In the genomic region with DNA sequence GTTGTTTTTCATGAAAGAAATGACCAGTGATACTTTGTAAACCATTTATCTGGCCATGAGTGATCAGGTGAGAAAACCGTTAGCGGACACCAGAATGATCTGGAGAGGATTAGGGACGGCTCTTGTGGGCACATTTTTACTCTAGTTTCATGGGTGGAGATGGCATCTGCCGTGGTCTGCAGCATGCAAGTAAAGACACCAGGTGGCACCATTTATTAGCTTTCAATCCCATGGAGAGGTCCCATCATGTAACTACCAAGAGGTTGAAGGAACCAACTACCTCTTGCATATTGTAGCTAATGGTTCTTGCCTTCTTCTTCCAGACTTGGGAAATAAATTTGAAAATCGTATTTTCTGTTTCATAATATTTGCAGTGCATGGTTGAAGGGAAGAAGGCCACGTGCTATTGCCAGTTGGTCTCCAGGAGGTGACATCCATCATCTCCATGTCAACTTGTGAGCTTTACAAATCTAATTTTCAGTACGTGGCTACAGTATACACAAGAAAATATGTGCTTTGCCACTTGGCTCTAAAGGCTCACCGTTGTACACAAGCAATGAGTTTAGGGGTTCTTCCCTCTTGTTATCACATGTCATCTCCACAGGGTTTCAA, we compare ENCODE assay signal across 8 cellular contexts. TPM values are rescaled to one million over a fixed set of nuclear protein-coding genes. Genes with fewer than 3 reads are reported as not detected.
DNase-seq lines count a peak whose midpoint lies in the region; ATAC-seq and TF ChIP-seq lines count a peak whose summit lies in the region.

No MANE protein-coding gene starts in this region.

- H3K9me2 ChIP-seq in DOHH2 (replicated peaks; ENCODE audit: control insufficient read depth, low read length): no peaks in the 10 kb centered on the region

- peak overlapping the region; percentile 96 for H3K4me2 ChIP-seq in DOHH2 (ENCODE audit: low read length)
- H3K4me2 ChIP-seq in KMS-11: peak overlapping the region; percentile 43

- TF ChIP-seq CTCF in DOHH2 (IDR thresholded peaks at IDR 0.05; ENCODE audit: low read depth, low read length, poor library complexity, severe bottlenecking) (peak; percentile 83), KMS-11 (conservative IDR thresholded peaks at IDR 0.05; ENCODE audit: low read depth, low read length) (peak; percentile 77), progenitor cell of endocrine pancreas (IDR thresholded peaks at IDR 0.05; ENCODE audit: unreplicated experiment) (peak; percentile 60)

- ATAC-seq in HG02970 (IDR thresholded peaks at IDR 0.05; ENCODE audit: low FRiP score, unreplicated experiment): no peak

- peak; percentile 74 for DNase-seq in SIG-M5 treated with dmso at 0.1 percent for 504 hours (lab: John Stamatoyannopoulos, UW; ENCODE audit: unreplicated experiment)
- DNase-seq in head of caudate nucleus: peak in 39 of 42 donors; percentile 19 to 86 (median 59)
- no peak for DNase-seq in progenitor cell of endocrine pancreas (ENCODE audit: low spot score, unreplicated experiment)
- no peak for DNase-seq in mesenteric fat pad (ENCODE audit: low spot score)

- H3K9me3 Mint-ChIP-seq in activated naive CD8-positive, alpha-beta T cell (ENCODE audit: low read depth): no peaks in the 10 kb centered on the region
- H3K9me3 Mint-ChIP-seq in progenitor cell of endocrine pancreas (ENCODE audit: low read depth): no peaks in the 10 kb centered on the region

- H3K4me1 ChIP-seq in DOHH2 (ENCODE audit: control insufficient read depth, low read length): peaks cover 39% of the 10 kb centered on the region
- peaks cover 53% of the 10 kb centered on the region for H3K4me1 ChIP-seq in KMS-11 (ENCODE audit: low read depth, poor library complexity, severe bottlenecking)

- H3K27me3 ChIP-seq in DOHH2 (ENCODE audit: control insufficient read depth, low read length) (no peaks in the 10 kb centered on the region), KMS-11 (ENCODE audit: insufficient read depth, low read depth) (no peaks in the 10 kb centered on the region)

- peaks cover 5% of the 10 kb centered on the region; the same call in 1 of the 2 replicates for H3K36me3 ChIP-seq in DOHH2 (ENCODE audit: control insufficient read depth, low read length)
- H3K36me3 ChIP-seq in KMS-11 (ENCODE audit: insufficient read depth): no peaks in the 10 kb centered on the region

- no peak overlapping the region for H3K9ac ChIP-seq in KMS-11

- no peak overlapping the region for H3K4me3 Mint-ChIP-seq in activated naive CD8-positive, alpha-beta T cell
- H3K4me3 Mint-ChIP-seq in progenitor cell of endocrine pancreas (ENCODE audit: low read depth): no peak overlapping the region

- H3K27ac ChIP-seq in DOHH2 (ENCODE audit: low read depth, low read length) (peak overlapping the region; percentile 86), KMS-11 (no peak overlapping the region; the same call in 1 of the 2 replicates)

- peaks cover 45% of the 10 kb centered on the region for H3K4me1 Mint-ChIP-seq in activated naive CD8-positive, alpha-beta T cell (ENCODE audit: low read depth)
- H3K4me1 Mint-ChIP-seq in progenitor cell of endocrine pancreas (ENCODE audit: low read depth): peaks cover 22% of the 10 kb centered on the region

- H3K4me3 ChIP-seq in DOHH2 (ENCODE audit: low read length): peak overlapping the region; percentile 95
- no peak overlapping the region for H3K4me3 ChIP-seq in KMS-11 (IDR thresholded peaks at IDR 0.05; ENCODE audit: insufficient read depth, low read depth, low read length)

- no peaks in the 10 kb centered on the region for H3K9me3 ChIP-seq in DOHH2 (ENCODE audit: control insufficient read depth, insufficient read depth, low read length)

- H4K20me1 ChIP-seq in DOHH2 (ENCODE audit: control insufficient read depth, insufficient read depth, low read depth, low read length): no peaks in the 10 kb centered on the region
- H4K20me1 ChIP-seq in KMS-11 (ENCODE audit: insufficient read depth): no peaks in the 10 kb centered on the region

- no peak overlapping the region for H2AFZ ChIP-seq in KMS-11 (ENCODE audit: low read depth)

- intact Hi-C loops in head of caudate nucleus (cut with DNase I): loop anchor here (5.0 kb wide), 1 partner anchor 39 kb away; no protein-coding TSS in a partner anchor

- H3K36me3 Mint-ChIP-seq in activated naive CD8-positive, alpha-beta T cell: no peaks in the 10 kb centered on the region
- peaks cover 2% of the 10 kb centered on the region for H3K36me3 Mint-ChIP-seq in progenitor cell of endocrine pancreas (ENCODE audit: insufficient read depth)

- H3F3A ChIP-seq in DOHH2 (ENCODE audit: control insufficient read depth, insufficient read depth): peaks cover 18% of the 10 kb centered on the region

- no peaks in the 10 kb centered on the region for H3K27me3 Mint-ChIP-seq in activated naive CD8-positive, alpha-beta T cell
- H3K27me3 Mint-ChIP-seq in progenitor cell of endocrine pancreas: no peaks in the 10 kb centered on the region

- H3K79me2 ChIP-seq in DOHH2 (ENCODE audit: control insufficient read depth, low read length): peaks cover 20% of the 10 kb centered on the region
- no peaks in the 10 kb centered on the region for H3K79me2 ChIP-seq in KMS-11 (ENCODE audit: insufficient read depth, low read depth)

- peak overlapping the region; percentile 81 for H3K27ac Mint-ChIP-seq in activated naive CD8-positive, alpha-beta T cell
- peak overlapping the region; percentile 92 for H3K27ac Mint-ChIP-seq in progenitor cell of endocrine pancreas

RNA-seq across cellular contexts. Expression of a gene that starts 1.5 kb away (rescaled TPM):
- total RNA-seq in progenitor cell of endocrine pancreas (28.9 TPM in 2 replicates), mesenteric fat pad (21.2 TPM)

RNA-seq across cellular contexts. Expression of a gene that starts 55.1 kb away (rescaled TPM):
- 18.0 and 26.2 TPM in 2 replicates for total RNA-seq in progenitor cell of endocrine pancreas
- total RNA-seq in mesenteric fat pad: 7.7 TPM

Comparison
In these comparisons a context has a peak if more than half of its experiments do, and no peak if none do; other contexts are left out.
1. DNase-seq: peak in SIG-M5 treated with dmso at 0.1 percent for 504 hours (single experiment) and head of caudate nucleus (39 of 42); none in progenitor cell of endocrine pancreas (single experiment) and mesenteric fat pad (single experiment).
2. Peak in every context shown above with its lines, with median percentiles within 50 percentile points of each other: CTCF ChIP-seq.